7 cellular contexts compared by ENCODE assay signal in the genomic region with DNA sequence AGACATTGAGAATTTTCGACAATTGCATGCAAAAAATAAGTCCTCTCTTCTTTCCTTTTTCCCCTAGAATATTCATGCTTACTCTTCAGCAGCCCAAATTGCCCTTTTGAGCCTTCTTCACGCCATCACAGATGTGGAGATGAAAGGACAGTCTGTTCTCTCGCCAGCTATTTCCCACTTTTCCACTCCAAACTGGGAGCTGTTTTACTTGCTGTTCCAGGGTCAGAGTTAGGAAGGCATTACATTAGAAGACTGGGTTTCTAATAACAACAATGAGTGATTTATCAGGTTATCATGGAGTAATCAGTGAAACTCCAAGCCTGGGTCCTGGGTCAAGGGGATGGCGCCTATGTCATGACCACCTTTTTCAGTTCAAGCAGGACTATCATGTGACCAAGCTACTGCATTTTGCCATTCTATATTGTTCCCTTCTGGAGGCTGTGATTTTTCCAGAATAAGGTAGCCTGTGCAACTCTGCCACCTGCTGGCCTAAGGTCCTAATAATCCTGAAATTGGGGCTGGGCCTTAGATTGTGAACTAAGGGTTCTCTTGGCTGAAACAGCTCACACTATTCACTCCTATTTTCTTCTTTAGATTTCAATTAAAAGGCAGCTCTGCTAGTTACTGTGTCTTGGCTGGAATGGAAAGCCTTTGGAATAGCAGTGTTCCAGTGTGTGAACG. TPM values are rescaled to one million over a fixed set of nuclear protein-coding genes. Genes with fewer than 3 reads are reported as not detected.
"Had no signal": no experiment of that assay in that cellular context is flagged by ENCODE, and none has a peak within 500 bp of the region (broad histone marks: within the 10 kb centered on the region; RNA-seq: fewer than 3 reads in every experiment).

No MANE protein-coding gene starts in this region.

RNA-seq across cellular contexts. Expression of a gene that starts 50.9 kb away (rescaled TPM):
- total RNA-seq: activated naive CD4-positive, alpha-beta T cell treated with anti-CD3 and anti-CD28 coated beads for 36 hours; activated T-helper 1 cell treated with anti-CD3 and anti-CD28 coated beads, Interleukin-12 subunit alpha, Interleukin-12 subunit beta, Interleukin-2, Interleukin-4 antibody, amounts not matched to agents 30 ng/mL and 10 ng/mL and 1 ng/mL, durations not matched to agents 14 hours and 24 hours and 36 hours; M059J; OCI-LY7; RPMI7951; SJSA1 had no signal
- polyA plus RNA-seq: SK-N-SH had no signal
